Comparison of ENCODE assay signal across 8 cellular contexts in genomic region chr22:31661851-31662667, GRCh38. TPM values are rescaled to one million over a fixed set of nuclear protein-coding genes. Genes with fewer than 3 reads are reported as not detected.
DNase-seq lines count a peak whose midpoint lies in the region; ATAC-seq and TF ChIP-seq lines count a peak whose summit lies in the region.

TSS of gene PISD (minus strand) at chr22:31662215. CDS start at chr22:31662208, 7 bp downstream.

- POLR2A ChIA-PET in BJ (lab: Charles Lee), result interaction anchor here (0.5 to 1.0 kb wide), 2 partner anchors 15 to 96 kb away, joined by 3 read pairs; no protein-coding TSS in a partner anchor

- H3K4me3 ChIP-seq in BJ (ENCODE audit: low read depth, low read length), result peak within 1 kb of the TSS; percentile 86

- ATAC-seq in GM19324 (IDR thresholded peaks at IDR 0.05; ENCODE audit: low FRiP score, unreplicated experiment) (peak; percentile 91), HG03469 (IDR thresholded peaks at IDR 0.05; ENCODE audit: unreplicated experiment) (peak; percentile 68), left lobe of liver (peak; percentile 97)

- H3K27me3 ChIP-seq in BJ (ENCODE audit: control insufficient read depth, insufficient read depth, low read length), result no peaks in the 10 kb centered on the region

- DNase-seq in BJ (ENCODE audit: low read depth), result no peak
- peak; percentile 99 for DNase-seq in NCI-H69 (lab: John Stamatoyannopoulos, UW)
- DNase-seq in activated CD4-positive, alpha-beta T cell treated with anti-CD3 and anti-CD28 coated beads, Interleukin-2, amount 50 U/mL, for 1 hour, result peak; percentile 97
- DNase-seq in dedifferentiated amniotic fluid mesenchymal stem cell (ENCODE audit: extremely low spot score), result peak; percentile 95
- peak; percentile 96 for DNase-seq in left lobe of liver (ENCODE audit: low spot score)
- DNase-seq in stimulated activated CD4-positive, alpha-beta T cell treated with anti-CD3 and anti-CD28 coated beads, Interleukin-2, amount 100 ng/mL, for 4 hours (ENCODE audit: low read depth), result peak; percentile 96

- TF ChIP-seq CTCF in BJ (IDR thresholded peaks at IDR 0.05; ENCODE audit: insufficient read depth, low read depth, low read length), result no peak

- no peaks in the 10 kb centered on the region for H3K36me3 ChIP-seq in BJ (ENCODE audit: control insufficient read depth, insufficient read depth, low read length)

- CTCF ChIA-PET in BJ (lab: Yijun Ruan, JAX), result interaction anchor here (1.4 to 3.9 kb wide), 4 partner anchors 101 to 604 kb away, joined by 3 to 23 read pairs (median 6); no protein-coding TSS in a partner anchor

RNA-seq across cellular contexts. Expression of gene PISD, which starts in this region (rescaled TPM):
- polyA plus RNA-seq in BJ (2011; rRNA removed), result 18.7 and 26.9 TPM in 2 replicates
- polyA minus RNA-seq in BJ (2011; rRNA and poly(A)+ RNA removed), result 21.8 and 30.8 TPM in 2 replicates
- total RNA-seq in left lobe of liver, result 16.0 TPM
